In the genomic region with DNA sequence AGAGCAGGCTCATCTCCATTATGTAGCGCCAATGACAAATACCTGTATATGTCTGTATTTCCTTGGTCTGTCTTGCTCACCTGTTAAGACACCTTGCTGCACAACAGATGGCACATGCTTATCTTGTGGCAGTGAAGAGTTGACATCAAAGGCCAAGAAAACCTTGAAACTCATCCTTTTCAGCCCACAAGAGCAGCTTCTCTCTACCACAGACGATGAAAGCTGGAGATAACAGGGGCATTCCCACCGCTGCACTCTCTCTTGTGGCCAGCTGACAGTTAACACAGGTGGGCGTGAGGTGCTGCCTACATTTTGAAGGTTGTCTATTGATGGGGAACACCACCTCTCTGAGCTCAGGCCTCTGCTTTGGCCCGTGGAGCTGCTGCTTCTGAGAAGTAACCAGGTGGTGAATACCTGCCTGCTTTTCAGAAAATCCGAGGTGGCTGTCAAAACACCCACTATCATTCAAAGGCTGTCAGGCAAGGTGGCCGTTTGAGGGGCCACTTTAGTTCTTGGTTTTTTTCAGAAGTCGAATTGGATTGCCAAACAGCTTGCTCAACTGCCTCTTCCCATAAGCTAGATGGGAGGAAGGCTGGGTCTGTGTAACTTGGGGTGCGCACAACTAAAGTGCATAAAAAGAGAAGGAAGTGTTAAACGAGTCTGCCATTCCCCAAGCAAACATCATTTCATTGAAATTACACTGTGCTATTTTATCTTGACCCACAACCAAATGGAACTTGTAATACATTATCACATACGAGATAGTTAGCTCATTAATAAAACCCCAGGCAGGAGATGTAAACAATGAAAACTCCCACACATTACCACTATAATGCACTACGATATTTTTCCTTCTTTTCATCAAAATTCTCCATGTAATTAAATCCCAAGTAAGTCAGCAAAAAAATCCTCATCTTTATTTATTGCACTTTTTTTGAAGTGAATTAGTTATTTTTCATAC, we compare ENCODE assay signal across 11 cellular contexts.
A peak's percentile ranks its signal among the peaks of the same experiment; 100 is the strongest.
DNase-seq lines count a peak whose midpoint lies in the region; ATAC-seq and TF ChIP-seq lines count a peak whose summit lies in the region.
"Had no signal": no experiment of that assay in that cellular context is flagged by ENCODE, and none has a peak within 500 bp of the region (broad histone marks: within the 10 kb centered on the region; RNA-seq: fewer than 3 reads in every experiment).

No MANE protein-coding gene starts in this region.

- H3K4me3 ChIP-seq in thyroid gland (replicated peaks in 1 of 3) (no peak overlapping the region), vagina (no peak overlapping the region)
- H3K4me3 ChIP-seq: thoracic aorta had no signal

- H3K27ac Mint-ChIP-seq in activated CD8-positive, alpha-beta T cell treated with anti-CD3 and anti-CD28 coated beads, Interleukin-2, amount 10 ng/mL, durations not matched to agents 7 days and 5 days, result no peak overlapping the region
- H3K27ac Mint-ChIP-seq in nephron (peak overlapping the region; percentile 5 to 14 (median 6)), type B pancreatic cell (no peak overlapping the region), chondrocyte (ENCODE audit: unreplicated experiment) (no peak overlapping the region)
- H3K27ac Mint-ChIP-seq: T-helper 1 cell treated with Interleukin-12 subunit alpha and Interleukin-12 subunit beta and Interleukin-4 antibody, amounts not matched to agents 30 μg/mL and 1 μg/mL, for 36 hours had no signal

- H3K27me3 Mint-ChIP-seq in activated CD8-positive, alpha-beta T cell treated with anti-CD3 and anti-CD28 coated beads, Interleukin-2, amount 10 ng/mL, durations not matched to agents 7 days and 5 days (ENCODE audit: low read depth), result peaks cover 50% of the 10 kb centered on the region
- H3K27me3 Mint-ChIP-seq in nephron (ENCODE audit: low read depth) (peaks cover 3% of the 10 kb centered on the region), type B pancreatic cell (peaks cover 9% of the 10 kb centered on the region), chondrocyte (ENCODE audit: low read depth) (peaks cover 35% of the 10 kb centered on the region)

- H3K4me1 ChIP-seq in thyroid gland, result no peaks in the 10 kb centered on the region
- H3K4me1 ChIP-seq in vagina, result no peaks in the 10 kb centered on the region

- H3K27me3 ChIP-seq in thyroid gland, result no peaks in the 10 kb centered on the region
- no peaks in the 10 kb centered on the region for H3K27me3 ChIP-seq in vagina

- DNase-seq in GM13977 (ENCODE audit: low spot score), result peak; percentile 23
- peak; percentile 42 for DNase-seq in activated CD8-positive, alpha-beta T cell treated with anti-CD3 and anti-CD28 coated beads, Interleukin-2, amount 10 ng/mL, durations not matched to agents 7 days and 5 days
- no peak for DNase-seq in type B pancreatic cell (ENCODE audit: extremely low spot score, unreplicated experiment)
- no peak for DNase-seq in thyroid gland
- DNase-seq in chondrocyte (ENCODE audit: low spot score), result no peak
- no peak for DNase-seq in vagina (ENCODE audit: extremely low spot score in 2 of 2)
- DNase-seq: C1 segment of cervical spinal cord had no signal

- H3K36me3 ChIP-seq in thyroid gland (no peaks in the 10 kb centered on the region), vagina (no peaks in the 10 kb centered on the region)
- H3K36me3 ChIP-seq: thoracic aorta had no signal

- POLR2A ChIA-PET in activated CD8-positive, alpha-beta T cell treated with anti-CD3 and anti-CD28 coated beads, Interleukin-2, amount 10 ng/mL, durations not matched to agents 7 days and 5 days (lab: Charles Lee), result no interaction called here

- intact Hi-C loops in thyroid gland (cut with DNase I) (no loop called here), vagina (cut with DNase I) (no loop called here)

- no peaks in the 10 kb centered on the region for H3K9me3 Mint-ChIP-seq in activated CD8-positive, alpha-beta T cell treated with anti-CD3 and anti-CD28 coated beads, Interleukin-2, amount 10 ng/mL, durations not matched to agents 7 days and 5 days (ENCODE audit: insufficient read depth)
- H3K9me3 Mint-ChIP-seq in nephron (peaks cover 9% of the 10 kb centered on the region), type B pancreatic cell (peaks cover 4% of the 10 kb centered on the region), chondrocyte (ENCODE audit: low read depth) (peaks cover 3% of the 10 kb centered on the region)
- H3K9me3 Mint-ChIP-seq: T-helper 1 cell treated with Interleukin-12 subunit alpha and Interleukin-12 subunit beta and Interleukin-4 antibody, amounts not matched to agents 30 μg/mL and 1 μg/mL, for 36 hours had no signal

- CTCF ChIA-PET in activated CD8-positive, alpha-beta T cell treated with anti-CD3 and anti-CD28 coated beads, Interleukin-2, amount 10 ng/mL, durations not matched to agents 7 days and 5 days (lab: Charles Lee), result interaction anchor here (1.0 to 2.2 kb wide), 5 partner anchors 12 to 121 kb away, joined by 3 to 12 read pairs (median 4); no protein-coding TSS in a partner anchor

- no peaks in the 10 kb centered on the region for H3K9me3 ChIP-seq in thyroid gland
- no peaks in the 10 kb centered on the region for H3K9me3 ChIP-seq in vagina
- H3K9me3 ChIP-seq: thoracic aorta had no signal

- in situ Hi-C loops in GM13977 (cut with MboI; ENCODE audit: low pct_unique_long_range_greater_than_20kb, low sequenced_read_pairs, unreplicated experiment), result no loop called here

- no peak overlapping the region for H3K4me3 Mint-ChIP-seq in activated CD8-positive, alpha-beta T cell treated with anti-CD3 and anti-CD28 coated beads, Interleukin-2, amount 10 ng/mL, durations not matched to agents 7 days and 5 days
- H3K4me3 Mint-ChIP-seq in nephron (no peak overlapping the region), type B pancreatic cell (no peak overlapping the region), chondrocyte (ENCODE audit: unreplicated experiment) (no peak overlapping the region)
- H3K4me3 Mint-ChIP-seq: T-helper 1 cell treated with Interleukin-12 subunit alpha and Interleukin-12 subunit beta and Interleukin-4 antibody, amounts not matched to agents 30 μg/mL and 1 μg/mL, for 36 hours had no signal

- TF ChIP-seq CTCF in GM13977 (IDR thresholded peaks at IDR 0.05; ENCODE audit: extremely low read depth, insufficient read depth, missing control alignments) (no peak), nephron (IDR thresholded peaks at IDR 0.05; ENCODE audit: unreplicated experiment in 3 of 3) (no peak), type B pancreatic cell (conservative IDR thresholded peaks at IDR 0.05) (no peak), thyroid gland (IDR thresholded peaks at IDR 0.05) (no peak), chondrocyte (IDR thresholded peaks at IDR 0.05) (no peak), vagina (IDR thresholded peaks at IDR 0.05) (no peak)

- H3K27ac ChIP-seq in thyroid gland (no peak overlapping the region), vagina (no peak overlapping the region)
- H3K27ac ChIP-seq: thoracic aorta had no signal

- 60 to 63% methylated on average over 12 of the region's 12 CpGs for WGBS in thyroid gland, 2 donors

- H3K36me3 Mint-ChIP-seq in activated CD8-positive, alpha-beta T cell treated with anti-CD3 and anti-CD28 coated beads, Interleukin-2, amount 10 ng/mL, durations not matched to agents 7 days and 5 days (ENCODE audit: low read depth), result no peaks in the 10 kb centered on the region
- H3K36me3 Mint-ChIP-seq in nephron (ENCODE audit: low read depth) (no peaks in the 10 kb centered on the region), type B pancreatic cell (no peaks in the 10 kb centered on the region), chondrocyte (ENCODE audit: low read depth) (no peaks in the 10 kb centered on the region)

- H3K4me1 Mint-ChIP-seq in activated CD8-positive, alpha-beta T cell treated with anti-CD3 and anti-CD28 coated beads, Interleukin-2, amount 10 ng/mL, durations not matched to agents 7 days and 5 days (ENCODE audit: low read depth), result peaks cover 11% of the 10 kb centered on the region
- H3K4me1 Mint-ChIP-seq in nephron (peaks cover 17% of the 10 kb centered on the region), type B pancreatic cell (ENCODE audit: unreplicated experiment) (no peaks in the 10 kb centered on the region), chondrocyte (ENCODE audit: low read depth) (no peaks in the 10 kb centered on the region)

- peak; percentile 87 for ATAC-seq in HG03442 (IDR thresholded peaks at IDR 0.05; ENCODE audit: unreplicated experiment)
- peak; percentile 47 for ATAC-seq in activated CD8-positive, alpha-beta T cell treated with anti-CD3 and anti-CD28 coated beads, Interleukin-2, amount 10 ng/mL, durations not matched to agents 7 days and 5 days

- TF ChIP-seq POLR2A in thyroid gland (IDR thresholded peaks at IDR 0.05) (no peak), vagina (IDR thresholded peaks at IDR 0.05) (no peak)

Comparison
In these comparisons a context has a peak if more than half of its experiments do, and no peak if none do; other contexts are left out.
1. DNase-seq: peak in GM13977 (single experiment) and activated CD8-positive, alpha-beta T cell treated with anti-CD3 and anti-CD28 coated beads, Interleukin-2, amount 10 ng/mL, durations not matched to agents 7 days and 5 days (single experiment); none in type B pancreatic cell (single experiment), thyroid gland (0 of 2), chondrocyte (single experiment) and vagina (0 of 2).
2. H3K27ac Mint-ChIP-seq: peak in nephron (3 of 3); none in activated CD8-positive, alpha-beta T cell treated with anti-CD3 and anti-CD28 coated beads, Interleukin-2, amount 10 ng/mL, durations not matched to agents 7 days and 5 days (single experiment), type B pancreatic cell (single experiment) and chondrocyte (single experiment).